ENCODE assay signal across 20 cellular contexts in the genomic region with DNA sequence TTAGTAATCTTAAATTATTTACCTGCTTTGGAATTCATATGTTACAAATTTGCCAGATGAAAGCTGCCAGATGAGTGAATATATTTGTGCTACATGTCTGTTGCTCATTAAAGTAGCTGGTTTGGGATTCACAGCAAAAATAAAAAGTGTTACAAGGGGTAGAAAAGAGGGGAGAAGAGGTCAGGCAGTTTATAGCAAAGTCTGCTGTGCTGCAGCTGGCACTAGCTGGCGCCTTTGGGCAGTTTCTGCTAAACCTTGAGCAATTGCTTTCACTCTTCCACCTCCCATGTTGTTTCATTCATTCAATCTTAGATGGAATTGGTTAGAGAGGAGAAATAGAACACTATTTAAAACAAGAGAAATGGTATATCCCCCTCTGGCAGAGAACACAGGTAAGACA.
DNase-seq lines count a peak whose midpoint lies in the region; ATAC-seq, FAIRE-seq and TF ChIP-seq lines count a peak whose summit lies in the region.
"Had no signal": no experiment of that assay in that cellular context is flagged by ENCODE, and none has a peak within 500 bp of the region (broad histone marks: within the 10 kb centered on the region; RNA-seq: fewer than 3 reads in every experiment).

No MANE protein-coding gene starts in this region.

- TF ChIP-seq EP300 in tibial nerve (IDR thresholded peaks at IDR 0.05): no peak

- no peaks in the 10 kb centered on the region for H4K20me1 ChIP-seq in keratinocyte (ENCODE audit: control insufficient read depth, extremely low read depth, insufficient read depth, low read length)
- no peaks in the 10 kb centered on the region for H4K20me1 ChIP-seq in osteoblast (ENCODE audit: insufficient read depth, low read length)
- H4K20me1 ChIP-seq: BLaER1 treated with 17β-estradiol and CSF1 and Interleukin-3, amounts not matched to agents 10 nM and 100 nM had no signal

- no peaks in the 10 kb centered on the region for H3K9me3 ChIP-seq in keratinocyte (ENCODE audit: control insufficient read depth, low read depth, low read length)
- H3K9me3 ChIP-seq in tibial nerve: no peaks in the 10 kb centered on the region
- H3K9me3 ChIP-seq in osteoblast (ENCODE audit: low read depth, low read length): no peaks in the 10 kb centered on the region
- H3K9me3 ChIP-seq: Caco-2 had no signal

- H3K79me2 ChIP-seq in keratinocyte (ENCODE audit: control insufficient read depth, insufficient read depth, low read length): no peaks in the 10 kb centered on the region
- no peaks in the 10 kb centered on the region for H3K79me2 ChIP-seq in osteoblast (ENCODE audit: insufficient read depth, low read length)

- POLR2A ChIA-PET in BJ (lab: Charles Lee): interaction anchor here (0.6 kb wide), 1 partner anchor 289 kb away, joined by 4 read pairs; no protein-coding TSS in a partner anchor

- dilution Hi-C loops in keratinocyte (cut with MboI; ENCODE audit: extremely low pct_ligation_motif_present, low sequenced_read_pairs): no loop called here

- FAIRE-seq in keratinocyte (lab: Jason Lieb, UNC) (no peak), GM19239 (lab: Jason Lieb, UNC) (no peak)
- FAIRE-seq: GM12878 had no signal

- H3K4me2 ChIP-seq in keratinocyte (ENCODE audit: control insufficient read depth, extremely low read depth, insufficient read depth, low read depth, low read length) (no peak overlapping the region), osteoblast (ENCODE audit: insufficient read depth, low read length) (no peak overlapping the region)
- H3K4me2 ChIP-seq: BLaER1 treated with 17β-estradiol and CSF1 and Interleukin-3, amounts not matched to agents 10 nM and 100 nM had no signal

- no peaks in the 10 kb centered on the region for H3K36me3 ChIP-seq in BJ (ENCODE audit: control insufficient read depth, insufficient read depth, low read length)
- H3K36me3 ChIP-seq in keratinocyte (ENCODE audit: control insufficient read depth in 2 of 2, extremely low read depth in 1 of 2, insufficient read depth in 2 of 2, low read length in 2 of 2): no peaks in the 10 kb centered on the region
- no peaks in the 10 kb centered on the region for H3K36me3 ChIP-seq in tibial nerve
- H3K36me3 ChIP-seq in osteoblast (ENCODE audit: insufficient read depth, low read length): no peaks in the 10 kb centered on the region

- H3K27ac ChIP-seq in keratinocyte (ENCODE audit: control insufficient read depth, insufficient read depth, low read length): no peak overlapping the region
- H3K27ac ChIP-seq in tibial nerve: no peak overlapping the region
- no peak overlapping the region for H3K27ac ChIP-seq in osteoblast (ENCODE audit: low read depth, low read length)
- H3K27ac ChIP-seq: BLaER1 treated with 17β-estradiol and CSF1 and Interleukin-3, amounts not matched to agents 10 nM and 100 nM had no signal

- no peak for TF ChIP-seq POLR2A in tibial nerve (IDR thresholded peaks at IDR 0.05)

- TF ChIP-seq CTCF in BJ (IDR thresholded peaks at IDR 0.05; ENCODE audit: insufficient read depth, low read depth, low read length): 0 out of 2 replicates have a peak, but pooled peaks have one; percentile 18
- TF ChIP-seq CTCF in LNCaP clone FGC (IDR thresholded peaks at IDR 0.05; ENCODE audit: control insufficient read depth, extremely low read depth, insufficient read depth): peak; percentile 38; the same call in 1 of the 2 replicates
- peak in 2 of 3 experiments; percentile 7 to 50 for TF ChIP-seq CTCF in keratinocyte (optimal IDR thresholded peaks at IDR 0.05 in 1 of 3, IDR thresholded peaks at IDR 0.05 in 1 of 3, conservative IDR thresholded peaks at IDR 0.05 in 1 of 3; ENCODE audit: extremely low read depth in 1 of 3, insufficient read depth in 2 of 3, low read length in 3 of 3)
- TF ChIP-seq CTCF in tibial nerve (IDR thresholded peaks at IDR 0.05): no peak
- TF ChIP-seq CTCF in osteoblast (IDR thresholded peaks at IDR 0.05; ENCODE audit: extremely low read depth, low read depth, low read length): no peak

- ATAC-seq in SK-N-SH treated with all-trans-retinoic acid at 6 μM for 48 hours: peak; percentile 63
- ATAC-seq: GM12878 had no signal

- H3K9me1 ChIP-seq in keratinocyte (ENCODE audit: control insufficient read depth, extremely low read depth, insufficient read depth, low read length): no peaks in the 10 kb centered on the region

- CTCF ChIA-PET in BJ (lab: Yijun Ruan, JAX): no interaction called here

- H3K27me3 ChIP-seq in BJ (ENCODE audit: control insufficient read depth, insufficient read depth, low read length) (no peaks in the 10 kb centered on the region), keratinocyte (ENCODE audit: control insufficient read depth, extremely low read depth, insufficient read depth, low read length) (no peaks in the 10 kb centered on the region), tibial nerve (no peaks in the 10 kb centered on the region), osteoblast (ENCODE audit: insufficient read depth, low read length) (no peaks in the 10 kb centered on the region)
- H3K27me3 ChIP-seq: BLaER1 treated with 17β-estradiol and CSF1 and Interleukin-3, amounts not matched to agents 10 nM and 100 nM had no signal

- no peaks in the 10 kb centered on the region for H3K4me1 ChIP-seq in keratinocyte (ENCODE audit: control insufficient read depth, extremely low read depth, insufficient read depth, low read length)
- no peaks in the 10 kb centered on the region for H3K4me1 ChIP-seq in tibial nerve
- no peaks in the 10 kb centered on the region for H3K4me1 ChIP-seq in osteoblast (ENCODE audit: insufficient read depth, low read length)
- H3K4me1 ChIP-seq: BLaER1 treated with 17β-estradiol and CSF1 and Interleukin-3, amounts not matched to agents 10 nM and 100 nM had no signal

- 83 to 97% methylated on average over 1 of the region's 1 CpG for WGBS in tibial nerve, 2 donors

- no peak overlapping the region for H3K9ac ChIP-seq in keratinocyte (ENCODE audit: control insufficient read depth, extremely low read depth, insufficient read depth, low read length)
- H3K9ac ChIP-seq: BLaER1 treated with 17β-estradiol and CSF1 and Interleukin-3, amounts not matched to agents 10 nM and 100 nM had no signal

- H3K4me3 ChIP-seq in BJ (ENCODE audit: low read depth, low read length) (no peak overlapping the region), LNCaP clone FGC (ENCODE audit: low read depth, low read length) (no peak overlapping the region), keratinocyte (ENCODE audit: control insufficient read depth in 2 of 3, extremely low read depth in 1 of 3, insufficient read depth in 2 of 3, low read depth in 1 of 3, low read length in 3 of 3) (no peak overlapping the region), tibial nerve (no peak overlapping the region), osteoblast (ENCODE audit: insufficient read depth, low read length) (no peak overlapping the region)
- H3K4me3 ChIP-seq: BLaER1 treated with 17β-estradiol and CSF1 and Interleukin-3, amounts not matched to agents 10 nM and 100 nM; GM12878 had no signal

- DNase-seq in BJ (ENCODE audit: low read depth) (no peak), LNCaP clone FGC (ENCODE audit: low read depth) (no peak), keratinocyte (ENCODE audit: low read depth, low spot score) (no peak), tibial nerve (ENCODE audit: low spot score in 2 of 2) (no peak), osteoblast (ENCODE audit: insufficient read length, low spot score, missing footprints) (no peak), GM19239 (ENCODE audit: insufficient read length, low spot score) (no peak)
- DNase-seq: Caco-2; CD4-positive, alpha-beta memory T cell; DMS 273 treated with DMSO at 0.1 percent for 48 hours; H7; Karpas-422; NCI-H1105; NCI-H146; NCI-H2029 treated with DMSO at 0.1 percent for 48 hours; NCI-H2171 treated with DMSO at 0.1 percent for 48 hours; NCI-H524 treated with DMSO at 0.1 percent for 48 hours; T-helper 1 cell had no signal

- no peak overlapping the region for H2AFZ ChIP-seq in keratinocyte (ENCODE audit: control insufficient read depth, low read length)
- H2AFZ ChIP-seq in osteoblast (ENCODE audit: low read length): no peak overlapping the region

TF ChIP-seq in SK-N-SH treated with all-trans-retinoic acid at 6 μM for 48 hours, 23 proteins besides CTCF, POLR2A, EP300 and RAD21:
- TF ChIP-seq ZNF70 (CRISPR knock-in tag; IDR thresholded peaks at IDR 0.05): peak; percentile 47; the same call in 1 of the 2 replicates
- TF ChIP-seq TCF4 (CRISPR knock-in tag; IDR thresholded peaks at IDR 0.05; ENCODE audit: borderline replicate concordance): peak; percentile 32; the same call in 1 of the 2 replicates
- no peak for TF ChIP-seq RARB (CRISPR knock-in tag; IDR thresholded peaks at IDR 0.05)
- TF ChIP-seq ZNF8 (CRISPR knock-in tag; IDR thresholded peaks at IDR 0.05): no peak; the same call in 1 of the 2 replicates
- no peak for TF ChIP-seq ZNF565 (CRISPR knock-in tag; conservative IDR thresholded peaks at IDR 0.05; ENCODE audit: low read depth)
- TF ChIP-seq, protein P1, sequence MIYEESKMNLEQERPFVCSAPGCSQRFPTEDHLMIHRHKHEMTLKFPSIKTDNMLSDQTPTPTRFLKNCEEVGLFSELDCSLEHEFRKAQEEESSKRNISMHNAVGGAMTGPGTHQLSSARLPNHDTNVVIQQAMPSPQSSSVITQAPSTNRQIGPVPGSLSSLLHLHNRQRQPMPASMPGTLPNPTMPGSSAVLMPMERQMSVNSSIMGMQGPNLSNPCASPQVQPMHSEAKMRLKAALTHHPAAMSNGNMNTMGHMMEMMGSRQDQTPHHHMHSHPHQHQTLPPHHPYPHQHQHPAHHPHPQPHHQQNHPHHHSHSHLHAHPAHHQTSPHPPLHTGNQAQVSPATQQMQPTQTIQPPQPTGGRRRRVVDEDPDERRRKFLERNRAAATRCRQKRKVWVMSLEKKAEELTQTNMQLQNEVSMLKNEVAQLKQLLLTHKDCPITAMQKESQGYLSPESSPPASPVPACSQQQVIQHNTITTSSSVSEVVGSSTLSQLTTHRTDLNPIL (CRISPR knock-in tag; IDR thresholded peaks at IDR 0.05; ENCODE audit: low read depth): no peak
- no peak for TF ChIP-seq PPARA (CRISPR knock-in tag; IDR thresholded peaks at IDR 0.05; ENCODE audit: borderline replicate concordance)
- TF ChIP-seq ZFP30 (CRISPR knock-in tag; IDR thresholded peaks at IDR 0.05): no peak

Comparison
In these comparisons a context has a peak if more than half of its experiments do, and no peak if none do; other contexts are left out.
1. CTCF ChIP-seq: peak in BJ (single experiment), LNCaP clone FGC (single experiment) and keratinocyte (2 of 3); none in tibial nerve (0 of 5) and osteoblast (single experiment).